8 cellular contexts compared by ENCODE assay signal in the genomic region with DNA sequence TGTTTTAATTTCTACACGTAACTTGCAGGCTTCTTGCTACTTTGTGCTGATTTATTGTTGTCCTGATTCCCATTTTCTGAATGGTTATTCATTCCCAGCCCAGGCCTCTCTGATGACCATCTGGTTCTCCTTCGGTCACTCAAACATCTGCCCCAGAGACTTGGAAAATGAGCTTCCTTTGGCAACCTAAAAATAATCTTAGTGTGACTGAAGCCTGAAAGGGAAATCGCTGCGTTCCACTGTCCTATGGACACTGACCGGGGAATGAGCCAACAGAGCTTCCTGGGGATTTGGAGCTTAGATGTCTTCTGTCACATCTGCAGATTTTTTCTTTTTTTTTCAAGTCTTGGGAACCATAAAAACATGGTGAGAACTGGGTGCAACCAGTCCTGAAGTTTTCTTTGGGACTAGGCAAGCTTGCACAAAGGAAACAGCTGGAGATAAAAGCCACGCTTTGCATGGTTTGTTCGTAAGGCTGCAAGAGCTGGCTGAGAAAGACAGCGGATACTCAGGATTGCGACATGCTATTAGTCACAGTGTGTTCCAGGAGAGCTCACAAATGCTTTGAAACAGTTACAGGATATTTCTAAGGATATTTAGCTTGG.
DNase-seq lines count a peak whose midpoint lies in the region; TF ChIP-seq lines count a peak whose summit lies in the region.

No MANE protein-coding gene starts in this region.

- peaks cover 19% of the 10 kb centered on the region for H3K4me1 Mint-ChIP-seq in endodermal cell
- H3K4me1 Mint-ChIP-seq in activated T-cell treated with anti-CD3 and anti-CD28 coated beads, Interleukin-2, amount 50 U/mL, for 24 hours (ENCODE audit: low read depth): peaks cover 6% of the 10 kb centered on the region

- DNase-seq in AG09319 (ENCODE audit: extremely low read depth, low read depth): peak; percentile 84
- peak; percentile 91 for DNase-seq in NOMO-1 treated with dmso at 0.1 percent for 144 hours (lab: John Stamatoyannopoulos, UW; ENCODE audit: unreplicated experiment)
- peak; percentile 58 for DNase-seq in endodermal cell
- DNase-seq in lung microvascular endothelial cell (ENCODE audit: low read depth in 2 of 2): peak; percentile 51 to 96
- DNase-seq in DMS153 treated with DMSO at 0.1 percent for 48 hours (lab: John Stamatoyannopoulos, UW; ENCODE audit: unreplicated experiment): no peak
- no peak for DNase-seq in activated T-cell treated with anti-CD3 and anti-CD28 coated beads, Interleukin-2, amount 50 U/mL, for 24 hours
- no peak for DNase-seq in NCI-H146 treated with DMSO at 0.1 percent for 48 hours (lab: John Stamatoyannopoulos, UW; ENCODE audit: unreplicated experiment)
- no peak for DNase-seq in GOT3 (lab: John Stamatoyannopoulos, UW)

- H3K4me1 ChIP-seq in endodermal cell (ENCODE audit: control insufficient read depth, insufficient read depth, low read length): no peaks in the 10 kb centered on the region

- H3K4me3 Mint-ChIP-seq in endodermal cell: no peak overlapping the region
- H3K4me3 Mint-ChIP-seq in activated T-cell treated with anti-CD3 and anti-CD28 coated beads, Interleukin-2, amount 50 U/mL, for 24 hours: no peak overlapping the region

- 58 to 65% methylated on average over 7 to 9 of the region's 9 CpGs for WGBS in endodermal cell (ENCODE audit: insufficient coverage in 1 of 2, insufficient read length in 1 of 2), 2 experiments

- H3K27ac Mint-ChIP-seq in endodermal cell: no peak overlapping the region
- no peak overlapping the region for H3K27ac Mint-ChIP-seq in activated T-cell treated with anti-CD3 and anti-CD28 coated beads, Interleukin-2, amount 50 U/mL, for 24 hours

- no peaks in the 10 kb centered on the region for H3K36me3 Mint-ChIP-seq in endodermal cell (ENCODE audit: low read depth)
- no peaks in the 10 kb centered on the region for H3K36me3 Mint-ChIP-seq in activated T-cell treated with anti-CD3 and anti-CD28 coated beads, Interleukin-2, amount 50 U/mL, for 24 hours (ENCODE audit: low read depth)

- H3K9me3 ChIP-seq in endodermal cell (ENCODE audit: control insufficient read depth, low read length): no peaks in the 10 kb centered on the region

- H3K27ac ChIP-seq in endodermal cell (ENCODE audit: low read depth, low read length): peak overlapping the region; percentile 81

- no peak overlapping the region for H3K9ac ChIP-seq in endodermal cell (ENCODE audit: extremely low read depth, low read length, poor library complexity, severe bottlenecking)

- no peaks in the 10 kb centered on the region for H3K36me3 ChIP-seq in endodermal cell (ENCODE audit: control insufficient read depth, insufficient read depth, low read length)

- H3K27me3 ChIP-seq in endodermal cell (ENCODE audit: control insufficient read depth, insufficient read depth, low read length, poor library complexity, severe bottlenecking): no peaks in the 10 kb centered on the region

- no peaks in the 10 kb centered on the region for H3K27me3 Mint-ChIP-seq in endodermal cell (ENCODE audit: insufficient read depth)
- no peaks in the 10 kb centered on the region for H3K27me3 Mint-ChIP-seq in activated T-cell treated with anti-CD3 and anti-CD28 coated beads, Interleukin-2, amount 50 U/mL, for 24 hours

- H3K9me3 Mint-ChIP-seq in endodermal cell: no peaks in the 10 kb centered on the region
- H3K9me3 Mint-ChIP-seq in activated T-cell treated with anti-CD3 and anti-CD28 coated beads, Interleukin-2, amount 50 U/mL, for 24 hours: no peaks in the 10 kb centered on the region

- TF ChIP-seq CTCF in AG09319 (IDR thresholded peaks at IDR 0.05; ENCODE audit: low read depth, low read length) (no peak), endodermal cell (conservative IDR thresholded peaks at IDR 0.05) (no peak)

- no peak overlapping the region for H3K4me3 ChIP-seq in endodermal cell (ENCODE audit: low read length)

Comparison
In these comparisons a context has a peak if more than half of its experiments do, and no peak if none do; other contexts are left out.
1. DNase-seq: peak in AG09319 (single experiment), NOMO-1 treated with dmso at 0.1 percent for 144 hours (single experiment), endodermal cell (single experiment) and lung microvascular endothelial cell (2 of 2); none in DMS153 treated with DMSO at 0.1 percent for 48 hours (single experiment), activated T-cell treated with anti-CD3 and anti-CD28 coated beads, Interleukin-2, amount 50 U/mL, for 24 hours (single experiment), NCI-H146 treated with DMSO at 0.1 percent for 48 hours (single experiment) and GOT3 (single experiment).